1 cellular context compared by ENCODE assay signal in genomic region chr14:28759658-28760313, GRCh38.
TF ChIP-seq lines count a peak whose summit lies in the region.

No MANE protein-coding gene starts in this region.

TF ChIP-seq in GM12878, 131 proteins besides CTCF, POLR2A, EP300 and RAD21 (continued from another document):
- TF ChIP-seq ETV6 (conservative IDR thresholded peaks at IDR 0.05 in 1 of 2, IDR thresholded peaks at IDR 0.05 in 1 of 2; ENCODE audit: borderline replicate concordance in 1 of 2, low read depth in 1 of 2) (no peak), TCF12 (IDR thresholded peaks at IDR 0.05; ENCODE audit: low read depth, low read length) (no peak), ZBED1 (IDR thresholded peaks at IDR 0.05; ENCODE audit: borderline replicate concordance) (no peak)
